Comparison of ENCODE assay signal across 13 cellular contexts in genomic region chr10:103708627-103709288, GRCh38.
DNase-seq lines count a peak whose midpoint lies in the region; ATAC-seq and TF ChIP-seq lines count a peak whose summit lies in the region.
"Had no signal": no experiment of that assay in that cellular context is flagged by ENCODE, and none has a peak within 500 bp of the region (broad histone marks: within the 10 kb centered on the region; RNA-seq: fewer than 3 reads in every experiment).

No MANE protein-coding gene starts in this region.

- H3K9me3 Mint-ChIP-seq in brain (peaks cover 0 to 2% (median 0%) of the 10 kb centered on the region in 5 experiments), WTC11 (no peaks in the 10 kb centered on the region), nephron progenitor cell (no peaks in the 10 kb centered on the region)
- H3K9me3 Mint-ChIP-seq: CD8-positive, alpha-beta T cell had no signal

- dilution Hi-C loops in IMR-90 (cut with HindIII; ENCODE audit: low sequenced_read_pairs, unreplicated experiment), result loop anchor here (25.0 kb wide), 1 partner anchor 154 kb away; the partner anchor contains the start of gene SH3PXD2A

- H4K5ac ChIP-seq in IMR-90 (ENCODE audit: low read depth, low read length), result no peak overlapping the region

- no peak for DNase-seq in IMR-90
- DNase-seq in WTC11 (ENCODE audit: low spot score), result no peak
- no peak for DNase-seq in nephron progenitor cell
- no peak for DNase-seq in NCI-H1092 (lab: John Stamatoyannopoulos, UW)
- DNase-seq in Peyer's patch, result no peak
- DNase-seq: CD8-positive, alpha-beta T cell; Kasumi-1; NCI-H1436; NK-92 treated with Interleukin-12 subunit alpha and Interleukin-12 subunit beta, amount 100 ng/mL, for 24 hours; OCI-M1 had no signal

- H4K20me1 ChIP-seq in BLaER1 treated with 17β-estradiol and CSF1 and Interleukin-3, amounts not matched to agents 10 nM and 100 nM, result peaks cover 39 to 80% (median 66%) of the 10 kb centered on the region in 11 experiments; a peak in 20 of 22 replicates
- H4K20me1 ChIP-seq in IMR-90 (ENCODE audit: insufficient read depth, low read length), result peaks cover 4% of the 10 kb centered on the region; the same call in 1 of the 2 replicates

- H4K91ac ChIP-seq in IMR-90 (ENCODE audit: insufficient read depth, low read depth, low read length), result no peak overlapping the region

- H2BK5ac ChIP-seq in IMR-90 (ENCODE audit: low read depth, low read length, poor library complexity, severe bottlenecking), result no peak overlapping the region

- intact Hi-C loops in IMR-90 (cut with micrococcal nuclease), result no loop called here

- H3K36me3 Mint-ChIP-seq in brain, result no peaks in the 10 kb centered on the region
- H3K36me3 Mint-ChIP-seq in WTC11, result no peaks in the 10 kb centered on the region
- H3K36me3 Mint-ChIP-seq in nephron progenitor cell (ENCODE audit: low read depth), result no peaks in the 10 kb centered on the region
- H3K36me3 Mint-ChIP-seq: CD8-positive, alpha-beta T cell had no signal

- H3K4me1 ChIP-seq in BLaER1 treated with 17β-estradiol and CSF1 and Interleukin-3, amounts not matched to agents 10 nM and 100 nM, result peaks cover 7 to 43% (median 36%) of the 10 kb centered on the region in 10 experiments; a peak in 18 of 20 replicates
- H3K4me1 ChIP-seq in IMR-90 (ENCODE audit: control insufficient read depth, insufficient read depth, low read length) (peaks cover 6% of the 10 kb centered on the region), Peyer's patch (peaks cover 0 to 5% (median 0%) of the 10 kb centered on the region in 4 donors)

- no peak for TF ChIP-seq RAD21 in IMR-90 (IDR thresholded peaks at IDR 0.05; ENCODE audit: low read length)

- no peak overlapping the region for H3K4ac ChIP-seq in IMR-90 (ENCODE audit: low read depth, low read length)

- TF ChIP-seq CTCF in IMR-90 (conservative IDR thresholded peaks at IDR 0.05; ENCODE audit: low read depth, low read length) (no peak), brain (conservative IDR thresholded peaks at IDR 0.05) (no peak), WTC11 (IDR thresholded peaks at IDR 0.05) (no peak), nephron progenitor cell (IDR thresholded peaks at IDR 0.05) (no peak), Peyer's patch (IDR thresholded peaks at IDR 0.05) (no peak)

- H3K27ac Mint-ChIP-seq in brain (peak overlapping the region in 4 of 5 experiments; percentile 36 to 76 (median 57)), WTC11 (no peak overlapping the region), nephron progenitor cell (no peak overlapping the region)
- H3K27ac Mint-ChIP-seq: CD8-positive, alpha-beta T cell had no signal

- WGBS in IMR-90 (ENCODE audit: extremely low coverage in 2 of 2, insufficient read length in 1 of 2), 2 experiments, result 80% methylated on average over 1 of the region's 6 CpGs; no CpG with 5 or more reads in 1 of the 2 experiments

- CTCF ChIA-PET in IMR-90 (lab: Yijun Ruan, JAX) (interaction anchor here (0.6 kb wide), 1 partner anchor 12 kb away, joined by 3 read pairs; no protein-coding TSS in a partner anchor), WTC11 (lab: Charles Lee) (interaction anchor here (1.0 to 2.4 kb wide), 6 partner anchors 10 to 180 kb away, joined by 3 to 10 read pairs (median 5); no protein-coding TSS in a partner anchor)

- peaks cover 0 to 4% of the 10 kb centered on the region in 2 experiments; a peak in 1 of 4 replicates for H3K79me1 ChIP-seq in IMR-90 (ENCODE audit: low read depth in 1 of 2, low read length in 2 of 2)

- no peak overlapping the region for H2BK20ac ChIP-seq in IMR-90 (ENCODE audit: low read depth, low read length)

- no peak for ATAC-seq in IMR-90 (ENCODE audit: low read depth)
- no peak for ATAC-seq in WTC11
- ATAC-seq: CD8-positive, alpha-beta T cell had no signal

- no peak overlapping the region for H3K56ac ChIP-seq in IMR-90 (ENCODE audit: extremely low read depth, insufficient read depth, low read length)

- H3K4me3 Mint-ChIP-seq in brain, result no peak overlapping the region
- no peak overlapping the region for H3K4me3 Mint-ChIP-seq in WTC11
- H3K4me3 Mint-ChIP-seq in nephron progenitor cell, result no peak overlapping the region
- H3K4me3 Mint-ChIP-seq: CD8-positive, alpha-beta T cell had no signal

- POLR2A ChIA-PET in IMR-90 (lab: Charles Lee; ENCODE audit: unreplicated experiment), result no interaction called here
- POLR2A ChIA-PET in WTC11 (lab: Charles Lee), result no interaction called here

- H3K4me1 Mint-ChIP-seq in brain (peaks cover 35% of the 10 kb centered on the region), WTC11 (0 out of 2 replicates have a peak, but pooled peaks cover 2% of the 10 kb centered on the region), nephron progenitor cell (peaks cover 11% of the 10 kb centered on the region)

- H3K18ac ChIP-seq in IMR-90 (ENCODE audit: low read depth, low read length), result no peak overlapping the region

- no peak overlapping the region for H4K8ac ChIP-seq in IMR-90 (ENCODE audit: low read depth in 2 of 2, low read length in 2 of 2)

- H3K4me2 ChIP-seq in BLaER1 treated with 17β-estradiol and CSF1 and Interleukin-3, amounts not matched to agents 10 nM and 100 nM, result peak overlapping the region in 6 of 11 experiments; percentile 7 to 43 (median 34); a peak in 10 of 22 replicates
- H3K4me2 ChIP-seq in IMR-90 (ENCODE audit: low read depth, low read length), result no peak overlapping the region

- H3K9ac ChIP-seq in BLaER1 treated with 17β-estradiol and CSF1 and Interleukin-3, amounts not matched to agents 10 nM and 100 nM, result peak overlapping the region in 4 of 11 experiments; percentile 5 to 41 (median 34); a peak in 3 of 22 replicates
- H3K9ac ChIP-seq in IMR-90 (ENCODE audit: low read depth, low read length), result no peak overlapping the region

- H3K4me3 ChIP-seq in BLaER1 treated with 17β-estradiol and CSF1 and Interleukin-3, amounts not matched to agents 10 nM and 100 nM, result no peak overlapping the region
- H3K4me3 ChIP-seq in IMR-90 (ENCODE audit: insufficient read depth, low read depth, low read length), result no peak overlapping the region
- H3K4me3 ChIP-seq in Peyer's patch, result no peak overlapping the region

- H3K23ac ChIP-seq in IMR-90 (ENCODE audit: low read depth, low read length), result no peak overlapping the region

- H2AK5ac ChIP-seq in IMR-90 (ENCODE audit: low read depth, low read length), result no peak overlapping the region

- no peak overlapping the region for H2BK120ac ChIP-seq in IMR-90 (ENCODE audit: low read depth, low read length)

- H3K14ac ChIP-seq in IMR-90 (replicated peaks; ENCODE audit: low read depth, low read length), result peak overlapping the region; percentile 38; the same call in 1 of the 2 replicates

- in situ Hi-C loops in IMR-90 (cut with MboI; ENCODE audit: low sequenced_read_pairs), result loop anchor here (25.0 kb wide), 2 partner anchors 304 to 504 kb away; no protein-coding TSS in a partner anchor

- H2BK15ac ChIP-seq in IMR-90 (ENCODE audit: low read depth, low read length), result no peak overlapping the region

- TF ChIP-seq POLR2A in IMR-90 (IDR thresholded peaks at IDR 0.05; ENCODE audit: low read depth, low read length) (no peak), Peyer's patch (IDR thresholded peaks at IDR 0.05) (no peak)

- BruUV-seq in IMR-90 (replicated peaks; lab: Mats Ljungman, UMichigan), result no TSS peak

- H3K27me3 ChIP-seq in BLaER1 treated with 17β-estradiol and CSF1 and Interleukin-3, amounts not matched to agents 10 nM and 100 nM, result no peaks in the 10 kb centered on the region
- H3K27me3 ChIP-seq in IMR-90 (ENCODE audit: control insufficient read depth, insufficient read depth, low read length), result no peaks in the 10 kb centered on the region
- no peaks in the 10 kb centered on the region for H3K27me3 ChIP-seq in layer of hippocampus (ENCODE audit: control insufficient read depth, insufficient read depth, low read length)
- no peaks in the 10 kb centered on the region for H3K27me3 ChIP-seq in Peyer's patch

- H3K27me3 Mint-ChIP-seq in brain (no peaks in the 10 kb centered on the region), WTC11 (ENCODE audit: low read depth) (no peaks in the 10 kb centered on the region), nephron progenitor cell (ENCODE audit: low read depth, poor library complexity) (no peaks in the 10 kb centered on the region)

- H2AFZ ChIP-seq in IMR-90 (replicated peaks; ENCODE audit: low read length, poor library complexity), result no peak overlapping the region

- H2AK9ac ChIP-seq in IMR-90 (replicated peaks; ENCODE audit: low read depth, low read length, poor library complexity), result no peak overlapping the region

- peaks cover 34 to 86% (median 54%) of the 10 kb centered on the region in 11 experiments; a peak in 21 of 22 replicates for H3K36me3 ChIP-seq in BLaER1 treated with 17β-estradiol and CSF1 and Interleukin-3, amounts not matched to agents 10 nM and 100 nM
- H3K36me3 ChIP-seq in IMR-90 (ENCODE audit: control insufficient read depth, insufficient read depth, low read length) (no peaks in the 10 kb centered on the region), Peyer's patch (no peaks in the 10 kb centered on the region)

- no peaks in the 10 kb centered on the region for H3K9me3 ChIP-seq in BLaER1 treated with 17β-estradiol and CSF1 and Interleukin-3, amounts not matched to agents 10 nM and 100 nM (replicated peaks in 1 of 11)
- H3K9me3 ChIP-seq in IMR-90 (ENCODE audit: control insufficient read depth, insufficient read depth, low read length) (no peaks in the 10 kb centered on the region), Peyer's patch (no peaks in the 10 kb centered on the region)

- no peak overlapping the region for H3K27ac ChIP-seq in BLaER1 treated with 17β-estradiol and CSF1 and Interleukin-3, amounts not matched to agents 10 nM and 100 nM
- no peak overlapping the region for H3K27ac ChIP-seq in IMR-90 (ENCODE audit: insufficient read depth, low read length)
- peak overlapping the region; percentile 90 for H3K27ac ChIP-seq in layer of hippocampus (ENCODE audit: low read depth, low read length)
- no peak overlapping the region for H3K27ac ChIP-seq in Peyer's patch

- H3K9me1 ChIP-seq in IMR-90 (ENCODE audit: insufficient read depth, low read length), result peaks cover 8% of the 10 kb centered on the region

TF ChIP-seq in IMR-90, 13 proteins besides CTCF, POLR2A, EP300 and RAD21:
- TF ChIP-seq SMC3 (IDR thresholded peaks at IDR 0.05; ENCODE audit: low read depth, low read length) (no peak), CEBPB (IDR thresholded peaks at IDR 0.05; ENCODE audit: low read depth, low read length) (no peak)

TF ChIP-seq in WTC11, 78 proteins besides CTCF, POLR2A, EP300 and RAD21:
- no peak for TF ChIP-seq ZNF423 (CRISPR knock-in tag; IDR thresholded peaks at IDR 0.05)
- TF ChIP-seq EMX1 (CRISPR knock-in tag; IDR thresholded peaks at IDR 0.05), result no peak
TF ChIP-seq in WTC11: peak in this region for 0.

Comparison
In these comparisons a context has a peak if more than half of its experiments do, and no peak if none do; other contexts are left out.
1. H3K27ac Mint-ChIP-seq: peak in brain (4 of 5); none in WTC11 (single experiment) and nephron progenitor cell (single experiment).